ENCODE assay signal across 1 cellular context in the genomic region with DNA sequence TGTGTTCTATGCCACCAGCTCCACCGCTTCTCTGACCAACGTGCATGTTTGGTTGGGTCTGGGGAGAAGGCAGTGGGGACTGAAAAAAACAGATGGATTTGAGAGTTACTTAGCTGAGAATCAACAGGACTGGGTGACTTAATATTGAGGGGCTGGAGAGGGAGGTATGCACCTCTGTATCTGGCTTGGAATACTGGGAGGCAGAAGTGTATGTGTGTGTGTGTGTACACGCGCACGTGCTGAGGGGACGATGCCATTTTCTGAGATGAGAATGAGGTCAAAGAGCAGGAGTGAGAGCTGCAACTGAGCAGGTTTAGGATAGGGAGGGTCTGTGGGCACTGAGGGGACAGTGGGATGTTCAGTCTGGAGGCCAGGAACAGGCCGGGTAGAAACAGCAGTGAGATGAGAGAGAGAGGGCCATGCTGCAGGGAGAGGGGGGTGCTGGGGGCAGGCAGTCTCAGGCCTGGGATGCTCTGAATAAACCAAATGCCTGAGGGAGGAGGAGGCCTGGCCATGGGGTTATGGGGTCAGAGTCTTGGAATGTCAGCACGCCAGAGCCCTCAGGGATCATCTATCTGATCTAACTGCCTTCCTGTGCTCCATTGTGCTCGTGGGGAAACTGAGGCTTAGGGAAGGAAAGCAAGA.
TF ChIP-seq lines count a peak whose summit lies in the region.

No MANE protein-coding gene starts in this region.

TF ChIP-seq in A549, 52 proteins besides CTCF, POLR2A, EP300 and RAD21:
- no peak for TF ChIP-seq GATA3 (IDR thresholded peaks at IDR 0.05; ENCODE audit: borderline replicate concordance)
- TF ChIP-seq, protein P1, sequence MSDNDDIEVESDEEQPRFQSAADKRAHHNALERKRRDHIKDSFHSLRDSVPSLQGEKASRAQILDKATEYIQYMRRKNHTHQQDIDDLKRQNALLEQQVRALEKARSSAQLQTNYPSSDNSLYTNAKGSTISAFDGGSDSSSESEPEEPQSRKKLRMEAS (IDR thresholded peaks at IDR 0.05), result no peak
- no peak for TF ChIP-seq RCOR1 (IDR thresholded peaks at IDR 0.05; ENCODE audit: low read depth, low read length)
- no peak for TF ChIP-seq MAZ (IDR thresholded peaks at IDR 0.05; ENCODE audit: borderline replicate concordance, low read depth, low read length)
- TF ChIP-seq, protein P2, sequence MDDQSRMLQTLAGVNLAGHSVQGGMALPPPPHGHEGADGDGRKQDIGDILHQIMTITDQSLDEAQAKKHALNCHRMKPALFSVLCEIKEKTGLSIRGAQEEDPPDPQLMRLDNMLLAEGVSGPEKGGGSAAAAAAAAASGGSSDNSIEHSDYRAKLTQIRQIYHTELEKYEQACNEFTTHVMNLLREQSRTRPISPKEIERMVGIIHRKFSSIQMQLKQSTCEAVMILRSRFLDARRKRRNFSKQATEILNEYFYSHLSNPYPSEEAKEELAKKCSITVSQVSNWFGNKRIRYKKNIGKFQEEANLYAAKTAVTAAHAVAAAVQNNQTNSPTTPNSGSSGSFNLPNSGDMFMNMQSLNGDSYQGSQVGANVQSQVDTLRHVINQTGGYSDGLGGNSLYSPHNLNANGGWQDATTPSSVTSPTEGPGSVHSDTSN (IDR thresholded peaks at IDR 0.05), result no peak
- no peak for TF ChIP-seq CBX2 (IDR thresholded peaks at IDR 0.05; ENCODE audit: borderline replicate concordance, low read depth)
- no peak for TF ChIP-seq HEYL (CRISPR knock-in tag; IDR thresholded peaks at IDR 0.05)
- TF ChIP-seq RARB (CRISPR knock-in tag; IDR thresholded peaks at IDR 0.05), result no peak
- TF ChIP-seq RFX5 (IDR thresholded peaks at IDR 0.05), result no peak
- TF ChIP-seq BHLHE40 (IDR thresholded peaks at IDR 0.05; ENCODE audit: low read depth, low read length), result no peak
- TF ChIP-seq, protein P3, sequence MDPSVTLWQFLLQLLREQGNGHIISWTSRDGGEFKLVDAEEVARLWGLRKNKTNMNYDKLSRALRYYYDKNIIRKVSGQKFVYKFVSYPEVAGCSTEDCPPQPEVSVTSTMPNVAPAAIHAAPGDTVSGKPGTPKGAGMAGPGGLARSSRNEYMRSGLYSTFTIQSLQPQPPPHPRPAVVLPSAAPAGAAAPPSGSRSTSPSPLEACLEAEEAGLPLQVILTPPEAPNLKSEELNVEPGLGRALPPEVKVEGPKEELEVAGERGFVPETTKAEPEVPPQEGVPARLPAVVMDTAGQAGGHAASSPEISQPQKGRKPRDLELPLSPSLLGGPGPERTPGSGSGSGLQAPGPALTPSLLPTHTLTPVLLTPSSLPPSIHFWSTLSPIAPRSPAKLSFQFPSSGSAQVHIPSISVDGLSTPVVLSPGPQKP (IDR thresholded peaks at IDR 0.05; ENCODE audit: low read depth, low read length), result no peak
- no peak for TF ChIP-seq MYC (IDR thresholded peaks at IDR 0.05; ENCODE audit: borderline replicate concordance, low read length)
- no peak for TF ChIP-seq FOSB (CRISPR knock-in tag; IDR thresholded peaks at IDR 0.05)
- no peak for TF ChIP-seq EHMT2 (IDR thresholded peaks at IDR 0.05; ENCODE audit: low read depth)
- no peak for TF ChIP-seq RNF2 (IDR thresholded peaks at IDR 0.05; ENCODE audit: borderline replicate concordance, low read depth)
- TF ChIP-seq NPAS2 (CRISPR knock-in tag; IDR thresholded peaks at IDR 0.05; ENCODE audit: borderline replicate concordance), result no peak
